21 cellular contexts compared by ENCODE assay signal in the genomic region with DNA sequence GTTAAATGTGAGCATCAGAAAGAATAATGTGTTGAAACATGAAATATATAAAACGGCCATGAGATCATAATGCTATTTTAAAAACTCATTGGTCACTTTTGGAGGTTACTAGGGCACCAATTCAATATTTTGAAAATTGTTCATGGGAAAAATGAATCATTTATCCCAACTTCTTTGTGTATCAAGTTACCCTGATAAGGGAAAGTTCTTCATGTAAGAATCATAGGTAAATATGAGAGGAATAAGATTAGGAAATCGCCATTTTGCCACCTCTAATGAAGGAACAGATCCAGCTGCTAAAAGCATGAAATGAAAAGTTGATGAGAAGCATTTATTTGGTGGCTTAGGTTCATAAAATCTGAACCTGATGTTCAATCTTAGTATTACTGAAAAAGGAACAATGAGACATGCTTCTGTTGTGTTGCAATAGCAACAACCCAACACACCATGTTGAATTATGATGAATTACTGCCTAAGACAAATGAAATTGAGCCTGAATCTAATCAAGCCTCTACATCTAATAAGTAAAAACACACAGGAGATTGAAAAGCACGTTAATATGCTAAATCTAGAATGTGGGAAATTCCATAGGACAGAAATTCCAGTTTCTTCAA. TPM values are rescaled to one million over a fixed set of nuclear protein-coding genes. Genes with fewer than 3 reads are reported as not detected.
DNase-seq lines count a peak whose midpoint lies in the region; ATAC-seq and TF ChIP-seq lines count a peak whose summit lies in the region.
"Had no signal": no experiment of that assay in that cellular context is flagged by ENCODE, and none has a peak within 500 bp of the region (broad histone marks: within the 10 kb centered on the region; RNA-seq: fewer than 3 reads in every experiment).

No MANE protein-coding gene starts in this region.

- no peaks in the 10 kb centered on the region for H3K79me2 ChIP-seq in SK-N-SH (ENCODE audit: insufficient read depth)

- CTCF ChIA-PET in SK-N-SH (lab: Yijun Ruan, JAX), result interaction anchor here (0.6 kb wide), 1 partner anchor 1156 kb away, joined by 3 read pairs; no protein-coding TSS in a partner anchor

- POLR2A ChIA-PET in SK-N-SH (lab: Yijun Ruan, JAX), result no interaction called here

- H3K27ac Mint-ChIP-seq in progenitor cell of endocrine pancreas, result no peak overlapping the region
- H3K27ac Mint-ChIP-seq: activated naive CD4-positive, alpha-beta T cell treated with anti-CD3 and anti-CD28 coated beads, Interleukin-2, amount 10 ng/mL, durations not matched to agents 7 days and 5 days; natural killer cell had no signal

- H3K27me3 ChIP-seq in SK-N-SH (ENCODE audit: insufficient read depth) (no peaks in the 10 kb centered on the region), tibial artery (no peaks in the 10 kb centered on the region), SJCRH30 (no peaks in the 10 kb centered on the region)
- H3K27me3 ChIP-seq: esophagus squamous epithelium, testis had no signal

- peak overlapping the region; percentile 41 for H3K9ac ChIP-seq in SK-N-SH

- H3K9me2 ChIP-seq in SK-N-SH, result no peaks in the 10 kb centered on the region

- no peak for TF ChIP-seq EP300 in SK-N-SH (IDR thresholded peaks at IDR 0.05; ENCODE audit: borderline replicate concordance in 1 of 2, low read depth in 1 of 2, low read length in 1 of 2)

- H3K4me1 ChIP-seq in SK-N-SH (ENCODE audit: control insufficient read depth in 1 of 2, insufficient read depth in 2 of 2, low read depth in 1 of 2, low read length in 1 of 2) (no peaks in the 10 kb centered on the region), tibial artery (peaks cover 0 to 21% (median 8%) of the 10 kb centered on the region in 4 donors), SJCRH30 (no peaks in the 10 kb centered on the region)
- H3K4me1 ChIP-seq: prostate gland, testis had no signal

- no peaks in the 10 kb centered on the region for H3K9me3 Mint-ChIP-seq in progenitor cell of endocrine pancreas (ENCODE audit: low read depth)
- H3K9me3 Mint-ChIP-seq: activated naive CD4-positive, alpha-beta T cell treated with anti-CD3 and anti-CD28 coated beads, Interleukin-2, amount 10 ng/mL, durations not matched to agents 7 days and 5 days; natural killer cell had no signal

- H3K4me3 ChIP-seq in SK-N-SH (ENCODE audit: low read depth in 2 of 2, low read length in 1 of 2) (no peak overlapping the region), astrocyte of the spinal cord (ENCODE audit: low read depth, low read length) (no peak overlapping the region), fibroblast of the aortic adventitia (ENCODE audit: low read depth, low read length) (no peak overlapping the region), tibial artery (no peak overlapping the region), SJCRH30 (no peak overlapping the region)
- H3K4me3 ChIP-seq: esophagus squamous epithelium, GM12878, prostate gland, testis had no signal

- no peaks in the 10 kb centered on the region for H4K20me1 ChIP-seq in SK-N-SH (ENCODE audit: insufficient read depth)

- H3F3A ChIP-seq in SK-N-SH (replicated peaks; ENCODE audit: insufficient read depth), result no peaks in the 10 kb centered on the region

- no peaks in the 10 kb centered on the region for H3K27me3 Mint-ChIP-seq in progenitor cell of endocrine pancreas
- H3K27me3 Mint-ChIP-seq: activated naive CD4-positive, alpha-beta T cell treated with anti-CD3 and anti-CD28 coated beads, Interleukin-2, amount 10 ng/mL, durations not matched to agents 7 days and 5 days had no signal

- H3K36me3 ChIP-seq in SK-N-SH (replicated peaks in 1 of 2; ENCODE audit: control insufficient read depth in 1 of 2, insufficient read depth in 2 of 2, low read length in 1 of 2) (peaks cover 22 to 23% of the 10 kb centered on the region in 2 experiments), tibial artery (peaks cover 6 to 11% (median 10%) of the 10 kb centered on the region in 3 donors), SJCRH30 (no peaks in the 10 kb centered on the region; the same call in 1 of the 2 replicates)
- H3K36me3 ChIP-seq: prostate gland had no signal

- WGBS in SK-N-SH (ENCODE audit: low lambda C conversion rate), result 62% methylated on average over 3 of the region's 3 CpGs

- in situ Hi-C loops in astrocyte of the spinal cord (cut with HindIII; ENCODE audit: low sequenced_read_pairs), result no loop called here

- intact Hi-C loops in tibial artery (cut with DNase I; ENCODE audit: low total_unique reads), result no loop called here

- H2AFZ ChIP-seq in SK-N-SH (ENCODE audit: low read depth), result no peak overlapping the region

- no peak for DNase-seq in SK-N-SH
- peak; percentile 56 for DNase-seq in astrocyte of the spinal cord (ENCODE audit: low read depth, low spot score)
- DNase-seq in fibroblast of the aortic adventitia (ENCODE audit: low read depth), result peak; percentile 89
- DNase-seq in tibial artery, result no peak
- no peak for DNase-seq in SJCRH30
- DNase-seq in progenitor cell of endocrine pancreas (ENCODE audit: low spot score, unreplicated experiment), result no peak
- no peak for DNase-seq in DMS153 (lab: John Stamatoyannopoulos, UW)
- DNase-seq: 8988T; activated CD4-positive, alpha-beta T cell treated with anti-CD3 and anti-CD28 coated beads, Interleukin-2, amount 50 U/mL, for 4 hours; activated naive CD4-positive, alpha-beta T cell treated with anti-CD3 and anti-CD28 coated beads, Interleukin-2, amount 10 ng/mL, durations not matched to agents 7 days and 5 days; C1 segment of cervical spinal cord; caudate nucleus; esophagus squamous epithelium; GF-D8; natural killer cell; NCI-H146; Right ventricle myocardium superior; testis had no signal

- H3K36me3 Mint-ChIP-seq in progenitor cell of endocrine pancreas (ENCODE audit: insufficient read depth), result peaks cover 1% of the 10 kb centered on the region

- H3K27ac ChIP-seq in SK-N-SH (ENCODE audit: low read depth in 2 of 2, low read length in 1 of 2) (peak overlapping the region in 1 of 2 experiments; percentile 66; a peak in 2 of 4 replicates), tibial artery (peak overlapping the region; percentile 23 to 46), SJCRH30 (no peak overlapping the region)
- H3K27ac ChIP-seq: prostate gland, testis had no signal

- no peaks in the 10 kb centered on the region for H3K9me3 ChIP-seq in SK-N-SH
- no peaks in the 10 kb centered on the region for H3K9me3 ChIP-seq in tibial artery
- no peaks in the 10 kb centered on the region for H3K9me3 ChIP-seq in SJCRH30 (replicated peaks)
- H3K9me3 ChIP-seq: esophagus squamous epithelium, prostate gland, testis had no signal

- H3K4me1 Mint-ChIP-seq in progenitor cell of endocrine pancreas (ENCODE audit: low read depth), result no peaks in the 10 kb centered on the region
- H3K4me1 Mint-ChIP-seq: activated naive CD4-positive, alpha-beta T cell treated with anti-CD3 and anti-CD28 coated beads, Interleukin-2, amount 10 ng/mL, durations not matched to agents 7 days and 5 days; natural killer cell had no signal

- TF ChIP-seq CTCF in SK-N-SH (IDR thresholded peaks at IDR 0.05) (no peak), astrocyte of the spinal cord (IDR thresholded peaks at IDR 0.05; ENCODE audit: low read depth, low read length) (no peak), fibroblast of the aortic adventitia (IDR thresholded peaks at IDR 0.05; ENCODE audit: insufficient read depth, low read length) (no peak), tibial artery (IDR thresholded peaks at IDR 0.05) (no peak), progenitor cell of endocrine pancreas (IDR thresholded peaks at IDR 0.05; ENCODE audit: unreplicated experiment) (no peak)

- ATAC-seq in SK-N-SH treated with all-trans-retinoic acid at 6 μM for 48 hours, result no peak
- ATAC-seq: GM12878, natural killer cell had no signal

- no peak overlapping the region for H3K4me3 Mint-ChIP-seq in progenitor cell of endocrine pancreas (ENCODE audit: low read depth)
- H3K4me3 Mint-ChIP-seq: activated naive CD4-positive, alpha-beta T cell treated with anti-CD3 and anti-CD28 coated beads, Interleukin-2, amount 10 ng/mL, durations not matched to agents 7 days and 5 days; natural killer cell had no signal

- no peak for TF ChIP-seq RAD21 in SK-N-SH (IDR thresholded peaks at IDR 0.05; ENCODE audit: low read length)

- no peak overlapping the region for H3K4me2 ChIP-seq in SK-N-SH

TF ChIP-seq in SK-N-SH, 30 proteins besides CTCF, POLR2A, EP300 and RAD21:
- TF ChIP-seq TCF12 (IDR thresholded peaks at IDR 0.05), result no peak
- TF ChIP-seq MEF2A (IDR thresholded peaks at IDR 0.05; ENCODE audit: borderline replicate concordance, low read depth), result 0 out of 2 replicates have a peak, but pooled peaks have one; percentile 36

TF ChIP-seq in SK-N-SH treated with all-trans-retinoic acid at 6 μM for 48 hours, 23 proteins besides CTCF, POLR2A, EP300 and RAD21 (continues in another document):
- TF ChIP-seq, protein P1, sequence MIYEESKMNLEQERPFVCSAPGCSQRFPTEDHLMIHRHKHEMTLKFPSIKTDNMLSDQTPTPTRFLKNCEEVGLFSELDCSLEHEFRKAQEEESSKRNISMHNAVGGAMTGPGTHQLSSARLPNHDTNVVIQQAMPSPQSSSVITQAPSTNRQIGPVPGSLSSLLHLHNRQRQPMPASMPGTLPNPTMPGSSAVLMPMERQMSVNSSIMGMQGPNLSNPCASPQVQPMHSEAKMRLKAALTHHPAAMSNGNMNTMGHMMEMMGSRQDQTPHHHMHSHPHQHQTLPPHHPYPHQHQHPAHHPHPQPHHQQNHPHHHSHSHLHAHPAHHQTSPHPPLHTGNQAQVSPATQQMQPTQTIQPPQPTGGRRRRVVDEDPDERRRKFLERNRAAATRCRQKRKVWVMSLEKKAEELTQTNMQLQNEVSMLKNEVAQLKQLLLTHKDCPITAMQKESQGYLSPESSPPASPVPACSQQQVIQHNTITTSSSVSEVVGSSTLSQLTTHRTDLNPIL (CRISPR knock-in tag; IDR thresholded peaks at IDR 0.05; ENCODE audit: low read depth), result no peak
- TF ChIP-seq ISL1 (CRISPR knock-in tag; IDR thresholded peaks at IDR 0.05) (no peak), ZFP30 (CRISPR knock-in tag; IDR thresholded peaks at IDR 0.05) (no peak), GLIS3 (CRISPR knock-in tag; IDR thresholded peaks at IDR 0.05) (no peak), ARNTL (CRISPR knock-in tag; IDR thresholded peaks at IDR 0.05; ENCODE audit: borderline replicate concordance, low read depth) (no peak), ZFP3 (CRISPR knock-in tag; IDR thresholded peaks at IDR 0.05) (no peak)

RNA-seq across cellular contexts. Expression of a gene that starts 32.5 kb away (rescaled TPM):
- polyA plus RNA-seq in SK-N-SH (2012; rRNA removed), result 10.4 and 12.8 TPM in 2 replicates
- polyA plus RNA-seq in SK-N-SH (2012; cell fraction: cytosol; rRNA removed), result 14.0 and 14.4 TPM in 2 replicates
- 8.1 and 12.2 TPM in 2 replicates for polyA plus RNA-seq in SK-N-SH (2012; cell fraction: nucleus; rRNA removed)
- total RNA-seq in fibroblast of the aortic adventitia (ENCODE audit: low replicate concordance) (15.5 and 27.4 TPM in 2 replicates), progenitor cell of endocrine pancreas (12.3 and 14.8 TPM in 2 replicates)
- 7.9 and 11.2 TPM in 2 replicates for total RNA-seq in SJCRH30 (2014; rRNA removed; shearing (Covaris generic))

Comparison
In these comparisons a context has a peak if more than half of its experiments do, and no peak if none do; other contexts are left out.
1. DNase-seq: peak in astrocyte of the spinal cord (single experiment) and fibroblast of the aortic adventitia (single experiment); none in SK-N-SH (single experiment), tibial artery (0 of 2), SJCRH30 (0 of 2), progenitor cell of endocrine pancreas (single experiment) and DMS153 (single experiment).